ENCODE assay signal across 9 cellular contexts in the genomic region with DNA sequence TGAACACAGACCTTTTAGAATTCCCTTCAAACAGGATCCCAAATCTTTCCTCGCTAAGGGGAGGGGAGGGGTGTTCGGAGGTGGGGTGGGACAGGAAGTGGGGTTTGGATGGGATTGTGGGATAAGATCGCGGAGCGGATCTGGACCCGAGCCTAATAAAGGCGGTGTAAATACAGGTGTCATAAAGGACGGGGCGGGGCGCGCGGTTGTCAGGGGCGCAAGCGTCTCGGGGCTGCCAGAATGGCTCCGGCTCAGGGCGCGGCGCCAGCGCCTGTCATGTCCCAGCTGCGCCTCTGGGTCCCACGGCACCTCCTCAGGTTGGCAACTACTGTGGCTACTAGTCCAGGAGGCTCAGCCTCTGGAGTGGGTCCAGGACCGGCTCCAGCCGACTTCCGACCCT. TPM values are rescaled to one million over a fixed set of nuclear protein-coding genes. Genes with fewer than 3 reads are reported as not detected.
A peak's percentile ranks its signal among the peaks of the same experiment; 100 is the strongest.
DNase-seq lines count a peak whose midpoint lies in the region; ATAC-seq and TF ChIP-seq lines count a peak whose summit lies in the region.
"Had no signal": no experiment of that assay in that cellular context is flagged by ENCODE, and none has a peak within 500 bp of the region (broad histone marks: within the 10 kb centered on the region; RNA-seq: fewer than 3 reads in every experiment).

No MANE protein-coding gene starts in this region.

- H2BK15ac ChIP-seq in mesendoderm (replicated peaks; ENCODE audit: low read depth) = no peak overlapping the region

- H3K4me2 ChIP-seq in mesendoderm (ENCODE audit: low read length) = peak overlapping the region; percentile 71

- no peak overlapping the region for H2BK5ac ChIP-seq in mesendoderm (ENCODE audit: low read length)

- no peaks in the 10 kb centered on the region for H3K79me1 ChIP-seq in mesendoderm (ENCODE audit: low read length)

- ATAC-seq in HG02610 (IDR thresholded peaks at IDR 0.05; ENCODE audit: unreplicated experiment) = no peak
- ATAC-seq in GM21447 (IDR thresholded peaks at IDR 0.05; ENCODE audit: unreplicated experiment) = no peak

- no peak overlapping the region for H4K8ac ChIP-seq in mesendoderm (ENCODE audit: low read depth, low read length)

- DNase-seq in NCI-H1417 (lab: John Stamatoyannopoulos, UW) = peak; percentile 4 to 61 (median 21)
- no peak for DNase-seq in NCI-H1417 treated with DMSO at 0.1 percent for 48 hours (lab: John Stamatoyannopoulos, UW)
- peak; percentile 84 for DNase-seq in NCI-H748 (lab: John Stamatoyannopoulos, UW; ENCODE audit: unreplicated experiment)
- peak in 4 of 10 donors; percentile 29 to 50 (median 42) for DNase-seq in dorsolateral prefrontal cortex
- DNase-seq in mesendoderm = no peak
- DNase-seq in thyroid gland = peak; percentile 70 to 80

- H2BK120ac ChIP-seq in mesendoderm (ENCODE audit: low read depth, low read length) = no peak overlapping the region

- no peaks in the 10 kb centered on the region for H3K79me2 ChIP-seq in mesendoderm (ENCODE audit: control insufficient read depth, insufficient read depth, low read length)

- intact Hi-C loops in dorsolateral prefrontal cortex (cut with DNase I) = no loop called here
- intact Hi-C loops in thyroid gland (cut with DNase I) = no loop called here

- peak overlapping the region in 3 of 59 donors; percentile 18 to 53 (median 31) for H3K27ac ChIP-seq in dorsolateral prefrontal cortex
- H3K27ac ChIP-seq in mesendoderm (ENCODE audit: low read depth, low read length) = no peak overlapping the region
- H3K27ac ChIP-seq in thyroid gland = no peak overlapping the region

- H2AK5ac ChIP-seq in mesendoderm (ENCODE audit: low read length) = no peak overlapping the region

- no peak overlapping the region for H3K18ac ChIP-seq in mesendoderm (ENCODE audit: low read length)

- WGBS in mesendoderm (ENCODE audit: extremely low coverage, insufficient coverage, low lambda C conversion rate) = no CpG with 5 or more reads among the region's 25 CpGs
- WGBS in thyroid gland, 2 donors = 1 to 2% methylated on average over 19 to 24 of the region's 25 CpGs

- H3K27me3 ChIP-seq in dorsolateral prefrontal cortex (peaks cover 0 to 13% (median 0%) of the 10 kb centered on the region in 45 donors), mesendoderm (ENCODE audit: insufficient read depth, low read length, poor library complexity) (no peaks in the 10 kb centered on the region), thyroid gland (no peaks in the 10 kb centered on the region)

- no peaks in the 10 kb centered on the region for H3K9me3 ChIP-seq in thyroid gland

- TF ChIP-seq POLR2A in thyroid gland (IDR thresholded peaks at IDR 0.05) = no peak

- H3K36me3 ChIP-seq in mesendoderm (ENCODE audit: control insufficient read depth, insufficient read depth, low read length) (no peaks in the 10 kb centered on the region), thyroid gland (no peaks in the 10 kb centered on the region)

- peak overlapping the region; percentile 49 for H3K9ac ChIP-seq in mesendoderm (ENCODE audit: low read length)

- no peak overlapping the region for H3K23ac ChIP-seq in mesendoderm (ENCODE audit: low read length)

- H3K4me1 ChIP-seq in mesendoderm (ENCODE audit: control insufficient read depth, low read depth, low read length) (no peaks in the 10 kb centered on the region), thyroid gland (peaks cover 5 to 11% of the 10 kb centered on the region in 2 donors)

- TF ChIP-seq CTCF in dorsolateral prefrontal cortex (IDR thresholded peaks at IDR 0.05 in 54 of 56, conservative IDR thresholded peaks at IDR 0.05 in 2 of 56; ENCODE audit: low read depth in 1 of 56, partially characterized antibody in 56 of 56) = no peak
- no peak for TF ChIP-seq CTCF in thyroid gland (IDR thresholded peaks at IDR 0.05)

- no peak overlapping the region for H4K5ac ChIP-seq in mesendoderm (ENCODE audit: low read length)

- H3K56ac ChIP-seq in mesendoderm (ENCODE audit: low read length) = peak overlapping the region; percentile 60

- no peak overlapping the region for H3K4ac ChIP-seq in mesendoderm (ENCODE audit: low read depth, low read length)

- peak overlapping the region in 58 of 59 donors; percentile 14 to 70 (median 52) for H3K4me3 ChIP-seq in dorsolateral prefrontal cortex
- H3K4me3 ChIP-seq in mesendoderm (ENCODE audit: low read length) = peak overlapping the region; percentile 1
- peak overlapping the region in 2 of 3 donors; percentile 33 to 35 for H3K4me3 ChIP-seq in thyroid gland (replicated peaks in 1 of 3)

RNA-seq across cellular contexts. Expression of gene FBXO47, which starts 59.8 kb away (rescaled TPM):
- under 1 TPM in 10 of 120 experiments, not detected in 110; 0.14 to 0.39 (median 0.26) TPM for total RNA-seq in dorsolateral prefrontal cortex
- polyA plus RNA-seq in mesendoderm (2013, experiment 1 of 2) = 0.03 TPM
- polyA plus RNA-seq in mesendoderm (2013, experiment 2 of 2) = not detected
- total RNA-seq in thyroid gland = not detected
- total RNA-seq: SK-MEL-5 had no signal

Comparison
In these comparisons a context has a peak if more than half of its experiments do, and no peak if none do; other contexts are left out.
1. DNase-seq: peak in NCI-H1417 (3 of 3), NCI-H748 (single experiment) and thyroid gland (2 of 2); none in NCI-H1417 treated with DMSO at 0.1 percent for 48 hours (single experiment) and mesendoderm (single experiment).
2. H3K4me3 ChIP-seq: peak in every context shown above with its lines; median percentile 52 in dorsolateral prefrontal cortex; 34 in thyroid gland; 1 in mesendoderm.